21 cellular contexts compared by ENCODE assay signal in genomic region chr2:20588918-20589871, GRCh38.
DNase-seq lines count a peak whose midpoint lies in the region; ATAC-seq and TF ChIP-seq lines count a peak whose summit lies in the region.
"Had no signal": no experiment of that assay in that cellular context is flagged by ENCODE, and none has a peak within 500 bp of the region (broad histone marks: within the 10 kb centered on the region; RNA-seq: fewer than 3 reads in every experiment).

No MANE protein-coding gene starts in this region.

- H3K9me3 ChIP-seq in BLaER1 (no peaks in the 10 kb centered on the region), Loucy (ENCODE audit: insufficient read depth, low read depth, low read length) (no peaks in the 10 kb centered on the region), sigmoid colon (no peaks in the 10 kb centered on the region), T-helper 17 cell (ENCODE audit: control insufficient read depth, low read length, poor library complexity, severe bottlenecking) (no peaks in the 10 kb centered on the region)

- DNase-seq in left cardiac atrium, result peak; percentile 18
- DNase-seq in sigmoid colon, result peak; percentile 60
- DNase-seq in G401 (ENCODE audit: low spot score), result no peak
- DNase-seq in T-helper 17 cell, result no peak
- DNase-seq in GM20000 (ENCODE audit: low spot score), result no peak
- no peak for DNase-seq in NCI-H69 (lab: John Stamatoyannopoulos, UW)
- DNase-seq: AML-193; amniotic stem cell; caudate nucleus; KBM-7; MV-4-11; NCI-H2029 treated with DMSO at 0.1 percent for 48 hours; SIG-M5; stimulated activated CD4-positive, alpha-beta T cell treated with anti-CD3 and anti-CD28 coated beads, Interleukin-15, amount 100 ng/mL, for 24 hours; stimulated activated naive CD4-positive, alpha-beta T cell treated with Interleukin-2 at 50 U/mL for 16 hours had no signal

- H4K20me1 ChIP-seq in BLaER1 (peaks cover under 1% of the 10 kb centered on the region; the same call in 1 of the 2 replicates), Loucy (ENCODE audit: insufficient read depth, low read length, poor library complexity, severe bottlenecking) (no peaks in the 10 kb centered on the region)

- no peak for ATAC-seq in left cardiac atrium
- no peak for ATAC-seq in T-helper 17 cell
- ATAC-seq: activated T-helper 17 cell treated with anti-CD3 and anti-CD28 coated beads, Interleukin-2, amount 50 U/mL, for 72 hours had no signal

- H3K4me3 Mint-ChIP-seq in T-helper 17 cell, result no peak overlapping the region
- H3K4me3 Mint-ChIP-seq: activated T-helper 17 cell treated with anti-CD3 and anti-CD28 coated beads, Interleukin-2, amount 50 U/mL, for 72 hours; mesothelial cell of epicardium; neural crest cell; T-helper 1 cell treated with Interleukin-12 subunit alpha and Interleukin-12 subunit beta and Interleukin-4 antibody, amounts not matched to agents 30 μg/mL and 1 μg/mL, for 36 hours had no signal

- H3K27ac Mint-ChIP-seq in T-helper 17 cell, result no peak overlapping the region
- H3K27ac Mint-ChIP-seq: mesothelial cell of epicardium; T-helper 1 cell treated with Interleukin-12 subunit alpha and Interleukin-12 subunit beta and Interleukin-4 antibody, amounts not matched to agents 30 μg/mL and 1 μg/mL, for 36 hours had no signal

- 77 to 78% methylated on average over 11 of the region's 11 CpGs for WGBS in sigmoid colon, 2 donors

- H3K9me2 ChIP-seq in Loucy (replicated peaks; ENCODE audit: low read depth, low read length), result no peaks in the 10 kb centered on the region

- peaks cover 9% of the 10 kb centered on the region for H3K4me1 Mint-ChIP-seq in T-helper 17 cell

- H3K4me3 ChIP-seq in BLaER1, result no peak overlapping the region
- no peak overlapping the region for H3K4me3 ChIP-seq in Loucy (ENCODE audit: low read length, poor library complexity, severe bottlenecking)
- H3K4me3 ChIP-seq in sigmoid colon, result no peak overlapping the region

- no peaks in the 10 kb centered on the region for H3F3A ChIP-seq in Loucy (ENCODE audit: low read depth)

- H3K36me3 Mint-ChIP-seq in T-helper 17 cell (ENCODE audit: low read depth), result no peaks in the 10 kb centered on the region
- H3K36me3 Mint-ChIP-seq: mesothelial cell of epicardium had no signal

- H3K4me2 ChIP-seq in BLaER1 (peak overlapping the region; percentile 55), Loucy (ENCODE audit: low read depth, low read length, poor library complexity, severe bottlenecking) (no peak overlapping the region)

- H3K79me2 ChIP-seq in Loucy (ENCODE audit: insufficient read depth, low read length), result no peaks in the 10 kb centered on the region

- H3K27me3 Mint-ChIP-seq in T-helper 17 cell, result no peaks in the 10 kb centered on the region
- H3K27me3 Mint-ChIP-seq: activated T-helper 17 cell treated with anti-CD3 and anti-CD28 coated beads, Interleukin-2, amount 50 U/mL, for 72 hours had no signal

- no peak for TF ChIP-seq CTCF in Loucy (conservative IDR thresholded peaks at IDR 0.05; ENCODE audit: low read length)
- TF ChIP-seq CTCF in sigmoid colon (IDR thresholded peaks at IDR 0.05), result no peak
- TF ChIP-seq CTCF in GM20000 (IDR thresholded peaks at IDR 0.05; ENCODE audit: extremely low read depth, missing control alignments), result no peak

- H3K4me1 ChIP-seq in BLaER1 (peaks cover 86% of the 10 kb centered on the region), Loucy (ENCODE audit: insufficient read depth, low read length, poor library complexity, severe bottlenecking) (peaks cover 23% of the 10 kb centered on the region), sigmoid colon (peaks cover 0 to 37% (median 25%) of the 10 kb centered on the region in 4 donors)

- no peak overlapping the region for H2AFZ ChIP-seq in Loucy (ENCODE audit: low read length)

- in situ Hi-C loops in G401 (cut with HindIII; ENCODE audit: low sequenced_read_pairs), result no loop called here

- H3K9ac ChIP-seq in BLaER1 (no peak overlapping the region), Loucy (ENCODE audit: low read depth, low read length, poor library complexity, severe bottlenecking) (peak overlapping the region; percentile 9)

- H3K36me3 ChIP-seq in BLaER1 (no peaks in the 10 kb centered on the region), Loucy (ENCODE audit: insufficient read depth, low read length) (no peaks in the 10 kb centered on the region), sigmoid colon (no peaks in the 10 kb centered on the region)

- intact Hi-C loops in left cardiac atrium (cut with DNase I), result no loop called here
- intact Hi-C loops in sigmoid colon (cut with DNase I), result no loop called here

- no peaks in the 10 kb centered on the region for H3K27me3 ChIP-seq in BLaER1
- no peaks in the 10 kb centered on the region for H3K27me3 ChIP-seq in Loucy (ENCODE audit: insufficient read depth, low read length, poor library complexity, severe bottlenecking)
- H3K27me3 ChIP-seq in sigmoid colon, result no peaks in the 10 kb centered on the region

- no peak for TF ChIP-seq EP300 in sigmoid colon (IDR thresholded peaks at IDR 0.05)

- no peak for TF ChIP-seq POLR2A in sigmoid colon (IDR thresholded peaks at IDR 0.05)

- no peak overlapping the region for H3K27ac ChIP-seq in BLaER1
- H3K27ac ChIP-seq in sigmoid colon, result no peak overlapping the region

Comparison
In these comparisons a context has a peak if more than half of its experiments do, and no peak if none do; other contexts are left out.
1. DNase-seq: peak in left cardiac atrium (single experiment) and sigmoid colon (single experiment); none in G401 (single experiment), T-helper 17 cell (0 of 3), GM20000 (single experiment) and NCI-H69 (single experiment).